Comparison of ENCODE assay signal across 2 cellular contexts in the genomic region with DNA sequence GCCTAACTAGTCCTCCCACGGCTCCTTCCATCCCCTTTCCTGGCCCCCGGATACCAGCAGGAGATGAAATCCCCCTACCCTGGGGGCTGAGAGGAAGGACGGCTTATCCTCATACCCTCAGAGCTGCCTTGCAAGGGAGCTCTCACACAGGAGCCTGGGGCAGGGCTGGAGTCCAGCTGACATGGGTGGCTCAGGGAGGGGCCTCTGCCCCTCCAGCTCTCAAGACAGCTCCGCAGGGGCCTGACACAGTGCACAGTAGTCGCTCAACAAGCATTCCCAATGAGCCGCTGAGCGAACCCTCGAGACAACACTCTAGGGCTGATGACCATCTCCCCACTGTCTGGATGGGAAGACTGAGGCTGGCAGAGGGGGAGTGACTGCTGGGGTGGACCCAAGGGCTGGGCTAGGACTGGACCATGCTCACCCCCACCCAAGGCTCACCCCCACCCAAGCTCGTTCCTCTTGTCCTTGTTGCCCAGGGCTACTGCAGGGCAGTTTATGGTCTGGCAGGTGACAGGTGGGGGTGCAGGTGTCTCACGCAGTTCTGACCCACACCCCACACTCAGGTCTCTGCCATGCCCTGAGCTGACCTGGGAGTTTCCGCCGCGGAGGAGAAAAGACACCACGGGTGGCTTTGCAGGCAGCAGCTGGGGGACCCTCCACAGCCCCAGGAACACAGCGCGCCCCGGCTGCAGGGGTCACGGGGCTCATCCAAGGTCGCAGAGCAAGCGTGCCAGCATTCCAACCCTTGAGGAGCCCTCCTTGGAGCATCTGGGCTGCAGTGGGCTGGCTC.
TF ChIP-seq lines count a peak whose summit lies in the region.

No MANE protein-coding gene starts in this region.

TF ChIP-seq in SK-N-SH, 30 proteins besides CTCF, POLR2A, EP300 and RAD21 (continued from another document):
- no peak for TF ChIP-seq NRF1 (IDR thresholded peaks at IDR 0.05; ENCODE audit: low read depth, low read length)
- TF ChIP-seq ELF1 (IDR thresholded peaks at IDR 0.05), result no peak
TF ChIP-seq in SK-N-SH: peak in this region for 0.

TF ChIP-seq in SK-N-SH treated with all-trans-retinoic acid at 6 μM for 48 hours, 23 proteins besides CTCF, POLR2A, EP300 and RAD21 (continued from another document):
- TF ChIP-seq, protein P1, sequence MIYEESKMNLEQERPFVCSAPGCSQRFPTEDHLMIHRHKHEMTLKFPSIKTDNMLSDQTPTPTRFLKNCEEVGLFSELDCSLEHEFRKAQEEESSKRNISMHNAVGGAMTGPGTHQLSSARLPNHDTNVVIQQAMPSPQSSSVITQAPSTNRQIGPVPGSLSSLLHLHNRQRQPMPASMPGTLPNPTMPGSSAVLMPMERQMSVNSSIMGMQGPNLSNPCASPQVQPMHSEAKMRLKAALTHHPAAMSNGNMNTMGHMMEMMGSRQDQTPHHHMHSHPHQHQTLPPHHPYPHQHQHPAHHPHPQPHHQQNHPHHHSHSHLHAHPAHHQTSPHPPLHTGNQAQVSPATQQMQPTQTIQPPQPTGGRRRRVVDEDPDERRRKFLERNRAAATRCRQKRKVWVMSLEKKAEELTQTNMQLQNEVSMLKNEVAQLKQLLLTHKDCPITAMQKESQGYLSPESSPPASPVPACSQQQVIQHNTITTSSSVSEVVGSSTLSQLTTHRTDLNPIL (CRISPR knock-in tag; IDR thresholded peaks at IDR 0.05; ENCODE audit: low read depth), result no peak
- TF ChIP-seq, protein P2, sequence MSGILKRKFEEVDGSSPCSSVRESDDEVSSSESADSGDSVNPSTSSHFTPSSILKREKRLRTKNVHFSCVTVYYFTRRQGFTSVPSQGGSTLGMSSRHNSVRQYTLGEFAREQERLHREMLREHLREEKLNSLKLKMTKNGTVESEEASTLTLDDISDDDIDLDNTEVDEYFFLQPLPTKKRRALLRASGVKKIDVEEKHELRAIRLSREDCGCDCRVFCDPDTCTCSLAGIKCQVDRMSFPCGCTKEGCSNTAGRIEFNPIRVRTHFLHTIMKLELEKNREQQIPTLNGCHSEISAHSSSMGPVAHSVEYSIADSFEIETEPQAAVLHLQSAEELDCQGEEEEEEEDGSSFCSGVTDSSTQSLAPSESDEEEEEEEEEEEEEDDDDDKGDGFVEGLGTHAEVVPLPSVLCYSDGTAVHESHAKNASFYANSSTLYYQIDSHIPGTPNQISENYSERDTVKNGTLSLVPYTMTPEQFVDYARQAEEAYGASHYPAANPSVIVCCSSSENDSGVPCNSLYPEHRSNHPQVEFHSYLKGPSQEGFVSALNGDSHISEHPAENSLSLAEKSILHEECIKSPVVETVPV (CRISPR knock-in tag; IDR thresholded peaks at IDR 0.05), result no peak
- TF ChIP-seq TCF4 (CRISPR knock-in tag; IDR thresholded peaks at IDR 0.05; ENCODE audit: borderline replicate concordance) (no peak), ARNTL (CRISPR knock-in tag; IDR thresholded peaks at IDR 0.05; ENCODE audit: borderline replicate concordance, low read depth) (no peak)
